1 cellular context compared by ENCODE assay signal in the genomic region with DNA sequence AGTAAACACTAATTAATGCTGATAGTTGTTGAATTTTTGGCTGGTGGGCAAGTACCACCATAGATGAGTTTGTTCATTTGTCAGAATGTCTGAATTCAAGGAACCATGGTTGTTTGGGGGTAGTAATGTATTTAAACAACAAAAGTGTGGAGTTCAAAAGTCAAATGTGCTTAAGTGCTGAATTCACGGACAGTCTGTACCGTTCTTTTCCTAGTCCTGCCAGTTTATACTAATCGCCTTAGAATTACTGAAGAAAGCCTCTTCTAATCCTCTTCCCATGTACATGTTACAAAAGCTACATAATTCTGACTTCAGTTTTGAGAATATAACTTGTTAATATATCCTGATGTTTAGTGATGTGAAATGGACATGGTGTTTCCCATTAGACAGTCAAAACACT.
TF ChIP-seq lines count a peak whose summit lies in the region.

No MANE protein-coding gene starts in this region.

TF ChIP-seq in K562, 482 proteins besides CTCF, POLR2A, EP300 and RAD21:
- TF ChIP-seq ZNF282 (CRISPR knock-in tag; IDR thresholded peaks at IDR 0.05) (no peak), FOXK2 (conservative IDR thresholded peaks at IDR 0.05 in 1 of 2, IDR thresholded peaks at IDR 0.05 in 1 of 2; ENCODE audit: low read depth in 2 of 2) (no peak), GMEB1 (CRISPR knock-in tag; IDR thresholded peaks at IDR 0.05) (no peak), ARNT (IDR thresholded peaks at IDR 0.05) (no peak), ZNF511 (CRISPR knock-in tag; IDR thresholded peaks at IDR 0.05) (no peak), U2AF2 (optimal IDR thresholded peaks at IDR 0.05; ENCODE audit: low read depth, low read length) (no peak), ZNF134 (CRISPR knock-in tag; conservative IDR thresholded peaks at IDR 0.05) (no peak), MCM3 (IDR thresholded peaks at IDR 0.05) (no peak), MAX (CRISPR knock-in tag; IDR thresholded peaks at IDR 0.05) (no peak), TEAD4 (IDR thresholded peaks at IDR 0.05; ENCODE audit: low read length) (no peak), TEAD4 (CRISPR knock-in tag; IDR thresholded peaks at IDR 0.05; ENCODE audit: borderline replicate concordance) (no peak), GABPB1 (CRISPR knock-in tag; IDR thresholded peaks at IDR 0.05) (no peak)
- TF ChIP-seq, protein P1, sequence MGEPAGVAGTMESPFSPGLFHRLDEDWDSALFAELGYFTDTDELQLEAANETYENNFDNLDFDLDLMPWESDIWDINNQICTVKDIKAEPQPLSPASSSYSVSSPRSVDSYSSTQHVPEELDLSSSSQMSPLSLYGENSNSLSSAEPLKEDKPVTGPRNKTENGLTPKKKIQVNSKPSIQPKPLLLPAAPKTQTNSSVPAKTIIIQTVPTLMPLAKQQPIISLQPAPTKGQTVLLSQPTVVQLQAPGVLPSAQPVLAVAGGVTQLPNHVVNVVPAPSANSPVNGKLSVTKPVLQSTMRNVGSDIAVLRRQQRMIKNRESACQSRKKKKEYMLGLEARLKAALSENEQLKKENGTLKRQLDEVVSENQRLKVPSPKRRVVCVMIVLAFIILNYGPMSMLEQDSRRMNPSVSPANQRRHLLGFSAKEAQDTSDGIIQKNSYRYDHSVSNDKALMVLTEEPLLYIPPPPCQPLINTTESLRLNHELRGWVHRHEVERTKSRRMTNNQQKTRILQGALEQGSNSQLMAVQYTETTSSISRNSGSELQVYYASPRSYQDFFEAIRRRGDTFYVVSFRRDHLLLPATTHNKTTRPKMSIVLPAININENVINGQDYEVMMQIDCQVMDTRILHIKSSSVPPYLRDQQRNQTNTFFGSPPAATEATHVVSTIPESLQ (CRISPR knock-in tag; IDR thresholded peaks at IDR 0.05), result no peak
